In genomic region chr1:160096491-160097116, GRCh38 we compare ENCODE assay signal across 9 cellular contexts. TPM values are rescaled to one million over a fixed set of nuclear protein-coding genes. Genes with fewer than 3 reads are reported as not detected.
DNase-seq lines count a peak whose midpoint lies in the region; TF ChIP-seq lines count a peak whose summit lies in the region.
"Had no signal": no experiment of that assay in that cellular context is flagged by ENCODE, and none has a peak within 500 bp of the region (broad histone marks: within the 10 kb centered on the region; RNA-seq: fewer than 3 reads in every experiment).

No MANE protein-coding gene starts in this region.

- H3K27me3 ChIP-seq in OCI-LY1 (ENCODE audit: insufficient read depth, low read length) (no peaks in the 10 kb centered on the region), thyroid gland (no peaks in the 10 kb centered on the region), SJCRH30 (no peaks in the 10 kb centered on the region)

- H3K36me3 ChIP-seq in OCI-LY1 (ENCODE audit: insufficient read depth, low read length) (peaks cover 7% of the 10 kb centered on the region; the same call in 1 of the 2 replicates), thyroid gland (peaks cover 9 to 14% of the 10 kb centered on the region in 2 donors), SJCRH30 (no peaks in the 10 kb centered on the region)

- H3K79me2 ChIP-seq in OCI-LY1 (ENCODE audit: insufficient read depth, low read length) = no peaks in the 10 kb centered on the region

- no peaks in the 10 kb centered on the region for H4K20me1 ChIP-seq in OCI-LY1 (ENCODE audit: insufficient read depth, low read length)

- peaks cover 5% of the 10 kb centered on the region for H3K27me3 Mint-ChIP-seq in progenitor cell of endocrine pancreas

- no peaks in the 10 kb centered on the region for H3K9me3 Mint-ChIP-seq in progenitor cell of endocrine pancreas (ENCODE audit: low read depth)

- peaks cover 17% of the 10 kb centered on the region for H3K4me1 Mint-ChIP-seq in progenitor cell of endocrine pancreas (ENCODE audit: low read depth)

- H3K9me2 ChIP-seq in OCI-LY1 (ENCODE audit: low read depth, low read length) = no peaks in the 10 kb centered on the region

- 66 to 85% methylated on average over 3 to 4 of the region's 4 CpGs for WGBS in thyroid gland, 2 donors

- no peaks in the 10 kb centered on the region for H3F3A ChIP-seq in OCI-LY1 (ENCODE audit: insufficient read depth, low read length)

- peak overlapping the region; percentile 82; the same call in 1 of the 2 replicates for H3K9ac ChIP-seq in OCI-LY1 (ENCODE audit: low read length)

- no peak overlapping the region for H3K27ac Mint-ChIP-seq in progenitor cell of endocrine pancreas

- no peaks in the 10 kb centered on the region for H3K9me3 ChIP-seq in OCI-LY1 (ENCODE audit: low read length)
- no peaks in the 10 kb centered on the region for H3K9me3 ChIP-seq in thyroid gland
- no peaks in the 10 kb centered on the region for H3K9me3 ChIP-seq in SJCRH30 (replicated peaks)

- no peak for TF ChIP-seq CTCF in OCI-LY1 (IDR thresholded peaks at IDR 0.05; ENCODE audit: low read length)
- no peak for TF ChIP-seq CTCF in progenitor cell of endocrine pancreas (IDR thresholded peaks at IDR 0.05; ENCODE audit: unreplicated experiment)
- no peak for TF ChIP-seq CTCF in thyroid gland (IDR thresholded peaks at IDR 0.05)
- no peak for TF ChIP-seq CTCF in GM13977 (IDR thresholded peaks at IDR 0.05; ENCODE audit: extremely low read depth, insufficient read depth, missing control alignments)

- peaks cover 32% of the 10 kb centered on the region for H3K4me1 ChIP-seq in OCI-LY1 (ENCODE audit: insufficient read depth, low read length, severe bottlenecking)
- H3K4me1 ChIP-seq in thyroid gland = peaks cover 21 to 39% of the 10 kb centered on the region in 2 donors
- H3K4me1 ChIP-seq in SJCRH30 = no peaks in the 10 kb centered on the region; the same call in 1 of the 2 replicates

- DNase-seq in ELF-1 (ENCODE audit: low read depth, low spot score) (peak; percentile 85), epithelial cell of prostate (ENCODE audit: low read depth, low spot score) (peak; percentile 83), progenitor cell of endocrine pancreas (ENCODE audit: low spot score, unreplicated experiment) (no peak), thyroid gland (no peak), SJCRH30 (no peak), occipital lobe (lab: John Stamatoyannopoulos, UW) (no peak), GM13977 (ENCODE audit: low spot score) (no peak)
- DNase-seq: NCI-H1930 had no signal

- H3K4me3 Mint-ChIP-seq in progenitor cell of endocrine pancreas (ENCODE audit: low read depth) = peak overlapping the region; percentile 79

- H3K27ac ChIP-seq in OCI-LY1 (ENCODE audit: low read depth, low read length, poor library complexity, severe bottlenecking) (no peak overlapping the region), epithelial cell of prostate (no peak overlapping the region), thyroid gland (no peak overlapping the region), SJCRH30 (no peak overlapping the region)

- in situ Hi-C loops in GM13977 (cut with MboI; ENCODE audit: low pct_unique_long_range_greater_than_20kb, low sequenced_read_pairs, unreplicated experiment) = no loop called here

- TF ChIP-seq POLR2A in thyroid gland (IDR thresholded peaks at IDR 0.05) = no peak

- H3K4me3 ChIP-seq in OCI-LY1 (ENCODE audit: low read depth, low read length, poor library complexity, severe bottlenecking) = no peak overlapping the region
- H3K4me3 ChIP-seq in thyroid gland (replicated peaks in 1 of 3) = no peak overlapping the region
- H3K4me3 ChIP-seq in SJCRH30 = no peak overlapping the region

- intact Hi-C loops in thyroid gland (cut with DNase I) = loop anchor here (10.0 kb wide), 2 partner anchors 172 to 188 kb away; partner anchors contain the start of genes PEX19 and TAGLN2

- no peak overlapping the region for H2AFZ ChIP-seq in OCI-LY1 (ENCODE audit: low read length)

- peak overlapping the region; percentile 91; the same call in 1 of the 2 replicates for H3K4me2 ChIP-seq in OCI-LY1 (ENCODE audit: low read length)

- no peaks in the 10 kb centered on the region for H3K36me3 Mint-ChIP-seq in progenitor cell of endocrine pancreas (ENCODE audit: insufficient read depth)

RNA-seq across cellular contexts. Expression of gene IGSF8, which starts 1.8 kb away (rescaled TPM):
- 39.4 and 40.0 TPM in 2 replicates for total RNA-seq in progenitor cell of endocrine pancreas
- total RNA-seq in thyroid gland = 10 to 100 TPM; 24.3 to 36.5 (median 28.2) TPM
- 5.4 and 6.8 TPM in 2 replicates for total RNA-seq in SJCRH30 (2014; rRNA removed; shearing (Covaris generic))
- total RNA-seq in occipital lobe = 49.8 TPM

RNA-seq across cellular contexts. Expression of gene KCNJ9, which starts 15.3 kb away (rescaled TPM):
- total RNA-seq in progenitor cell of endocrine pancreas = not detected in 2 replicates
- not detected for total RNA-seq in thyroid gland
- total RNA-seq in SJCRH30 (2014; rRNA removed; shearing (Covaris generic)) = not detected in 2 replicates
- 14.7 TPM for total RNA-seq in occipital lobe

RNA-seq across cellular contexts. Expression of gene ATP1A2, which starts 19.0 kb away (rescaled TPM):
- total RNA-seq in progenitor cell of endocrine pancreas (0.11 TPM in 1 of 2 replicates, not detected in the other), thyroid gland (1 to 10 TPM; 1.1 to 4.2 (median 2.6) TPM), occipital lobe (47.1 TPM)
- 40.2 and 44.2 TPM in 2 replicates for total RNA-seq in SJCRH30 (2014; rRNA removed; shearing (Covaris generic))

RNA-seq across cellular contexts. Expression of gene KCNJ10, which starts 26.6 kb away (rescaled TPM):
- 0.09 and 0.12 TPM in 2 replicates for total RNA-seq in progenitor cell of endocrine pancreas
- under 1 TPM in 3 of 4 donors, not detected in 1; 0.13 to 0.45 (median 0.33) TPM for total RNA-seq in thyroid gland
- total RNA-seq in SJCRH30 (2014; rRNA removed; shearing (Covaris generic)) = 0.14 TPM in 1 of 2 replicates, not detected in the other
- 1.6 TPM for total RNA-seq in occipital lobe

RNA-seq across cellular contexts. Expression of gene ATP1A4, which starts 54.8 kb away (rescaled TPM):
- total RNA-seq in progenitor cell of endocrine pancreas (not detected in 2 replicates), thyroid gland (not detected), occipital lobe (0.31 TPM)
- not detected in 2 replicates for total RNA-seq in SJCRH30 (2014; rRNA removed; shearing (Covaris generic))

Comparison
In these comparisons a context has a peak if more than half of its experiments do, and no peak if none do; other contexts are left out.
1. DNase-seq: peak in ELF-1 (single experiment) and epithelial cell of prostate (single experiment); none in progenitor cell of endocrine pancreas (single experiment), thyroid gland (0 of 2), SJCRH30 (0 of 2), occipital lobe (single experiment) and GM13977 (single experiment).
2. RNA of gene KCNJ9, which starts 15.3 kb away (total RNA-seq): 14.7 TPM in occipital lobe (single experiment); not detected in progenitor cell of endocrine pancreas, not detected in thyroid gland and not detected in SJCRH30; every median in the first group is over 10 times any median in the second.